ENCODE assay signal across 17 cellular contexts in the genomic region with DNA sequence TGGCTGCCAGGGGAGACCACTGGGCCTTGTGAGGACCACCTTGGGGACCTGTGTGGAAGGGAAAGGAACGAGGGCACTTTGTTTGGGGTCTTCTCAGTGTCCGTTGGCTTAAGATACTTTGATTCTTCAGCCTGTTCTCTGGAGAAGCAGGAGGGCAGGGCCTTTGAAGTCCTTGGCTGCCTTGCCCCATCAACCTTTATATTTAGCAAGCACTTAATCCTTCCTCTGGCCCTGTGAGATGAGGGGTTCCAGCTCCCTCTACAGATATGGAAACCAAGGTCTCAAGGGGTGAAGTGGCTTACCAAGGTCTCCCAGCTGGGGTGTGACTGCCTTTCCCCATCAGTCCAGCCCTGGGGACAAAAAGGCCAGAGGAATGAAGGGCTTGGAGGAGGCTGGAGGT. TPM values are rescaled to one million over a fixed set of nuclear protein-coding genes. Genes with fewer than 3 reads are reported as not detected.
"Had no signal": no experiment of that assay in that cellular context is flagged by ENCODE, and none has a peak within 500 bp of the region (broad histone marks: within the 10 kb centered on the region; RNA-seq: fewer than 3 reads in every experiment).

No MANE protein-coding gene starts in this region.

- H3K36me3 ChIP-seq: colonic mucosa, right lobe of liver, thoracic aorta had no signal

- ATAC-seq: effector memory CD8-positive, alpha-beta T cell; foreskin keratinocyte; left colon; natural killer cell treated with Interleukin-12 subunit alpha and Interleukin-12 subunit beta and Interleukin-15 and Interleukin-18, amount 100 ng/mL, for 72 hours; stimulated activated naive CD8-positive, alpha-beta T cell treated with anti-CD3 and anti-CD28 coated beads, Interleukin-15, amount 100 ng/mL, for 72 hours; T-cell had no signal

- H3K4me1 ChIP-seq: colonic mucosa, foreskin keratinocyte, right lobe of liver had no signal

- H3K9me3 ChIP-seq: colonic mucosa, right lobe of liver, thoracic aorta had no signal

- H3K4me3 ChIP-seq: colonic mucosa, right lobe of liver, SK-N-MC, thoracic aorta had no signal

- DNase-seq: activated CD4-positive, CD25-positive, alpha-beta regulatory T cell treated with anti-CD3 and anti-CD28 coated beads, Interleukin-2, amount 50 U/mL, for 72 hours; activated naive CD4-positive, alpha-beta T cell treated with anti-CD3 and anti-CD28 coated beads for 36 hours; colonic mucosa; effector memory CD8-positive, alpha-beta T cell; foreskin keratinocyte; glutamatergic neuron; left colon; stimulated activated naive CD8-positive, alpha-beta T cell treated with anti-CD3 and anti-CD28 coated beads, Interleukin-15, amount 100 ng/mL, for 72 hours; T-cell; T-helper 9 cell had no signal

- H3K27me3 ChIP-seq: colonic mucosa, foreskin keratinocyte, right lobe of liver had no signal

- H3K27ac ChIP-seq: colonic mucosa, foreskin keratinocyte, right lobe of liver, SK-N-MC, thoracic aorta had no signal

RNA-seq across cellular contexts. Expression of a gene that starts 32.2 kb away (rescaled TPM):
- total RNA-seq: astrocyte; colonic mucosa; foreskin keratinocyte; left colon; natural killer cell treated with Interleukin-12 subunit alpha and Interleukin-12 subunit beta and Interleukin-15 and Interleukin-18, amount 100 ng/mL, for 72 hours; occipital lobe; progenitor cell of endocrine pancreas; right lobe of liver; thoracic aorta had no signal
- polyA plus RNA-seq: foreskin keratinocyte had no signal
